In the genomic region with DNA sequence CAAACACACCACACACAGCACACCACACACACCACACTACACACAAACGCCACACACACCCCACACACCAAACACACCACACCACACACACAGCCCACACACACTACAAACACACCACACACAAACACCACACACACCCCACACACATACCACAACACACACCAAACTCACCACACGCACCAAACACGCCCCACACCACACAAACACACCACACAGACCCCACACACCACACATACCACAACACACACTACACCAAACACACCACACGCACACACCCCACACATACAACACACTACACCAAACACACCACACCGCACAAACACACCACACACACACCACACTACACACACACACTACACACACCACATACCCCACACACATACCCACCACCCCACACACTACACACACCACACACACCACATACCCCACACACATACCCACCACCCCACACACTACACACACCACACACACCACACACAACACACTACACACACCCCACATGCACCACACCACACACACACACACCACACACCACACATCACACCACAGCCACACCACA, we compare ENCODE assay signal across 11 cellular contexts.
DNase-seq lines count a peak whose midpoint lies in the region; ATAC-seq and TF ChIP-seq lines count a peak whose summit lies in the region.
"Had no signal": no experiment of that assay in that cellular context is flagged by ENCODE, and none has a peak within 500 bp of the region (broad histone marks: within the 10 kb centered on the region; RNA-seq: fewer than 3 reads in every experiment).

No MANE protein-coding gene starts in this region.

- H3K27me3 Mint-ChIP-seq in central memory CD8-positive, alpha-beta T cell = peaks cover 69% of the 10 kb centered on the region
- peaks cover 8 to 60% (median 19%) of the 10 kb centered on the region in 5 donors for H3K27me3 Mint-ChIP-seq in naive thymus-derived CD4-positive, alpha-beta T cell

- intact Hi-C loops in heart right ventricle (cut with DNase I) (loop anchor here in 1 of 10 donors (10.0 kb wide), 1 partner anchor 188 kb away; no protein-coding TSS in a partner anchor), left ventricle myocardium superior (cut with micrococcal nuclease) (no loop called here), head of caudate nucleus (cut with DNase I) (no loop called here)
- intact Hi-C loops in naive thymus-derived CD4-positive, alpha-beta T cell (cut with micrococcal nuclease) = no loop called here

- TF ChIP-seq POLR2A in upper lobe of left lung (IDR thresholded peaks at IDR 0.05) = no peak

- H3K27me3 ChIP-seq in heart right ventricle (peaks cover 5 to 66% (median 34%) of the 10 kb centered on the region in 7 donors), upper lobe of left lung (peaks cover 0 to 16% (median 7%) of the 10 kb centered on the region in 4 donors)
- peaks cover 0 to 4% of the 10 kb centered on the region in 2 donors for H3K27me3 ChIP-seq in naive thymus-derived CD4-positive, alpha-beta T cell (ENCODE audit: control insufficient read depth in 2 of 2, insufficient read depth in 2 of 2, low read length in 2 of 2)
- H3K27me3 ChIP-seq: uterus had no signal

- ATAC-seq in heart right ventricle (peak in 1 of 8 donors; percentile 12), left ventricle myocardium superior (no peak), upper lobe of left lung (ENCODE audit: low FRiP score in 2 of 2) (no peak)
- no peak for ATAC-seq in central memory CD8-positive, alpha-beta T cell (replicated peaks; ENCODE audit: extremely low read depth, poor library complexity, severe bottlenecking)
- ATAC-seq in naive thymus-derived CD4-positive, alpha-beta T cell = peak; percentile 25

- peak overlapping the region in 7 of 10 donors; percentile 45 to 57 (median 51) for H3K4me3 ChIP-seq in heart right ventricle
- no peak overlapping the region for H3K4me3 ChIP-seq in naive thymus-derived CD4-positive, alpha-beta T cell (ENCODE audit: low read length)
- H3K4me3 ChIP-seq in upper lobe of left lung = peak overlapping the region in 3 of 4 donors; percentile 31 to 51 (median 50)

- POLR2A ChIA-PET in naive thymus-derived CD4-positive, alpha-beta T cell (lab: Charles Lee) = no interaction called here

- peaks cover 4% of the 10 kb centered on the region for H3K36me3 Mint-ChIP-seq in central memory CD8-positive, alpha-beta T cell (ENCODE audit: insufficient read depth)
- H3K36me3 Mint-ChIP-seq in naive thymus-derived CD4-positive, alpha-beta T cell = peaks cover 0 to 20% (median 5%) of the 10 kb centered on the region in 5 donors

- 95 to 96% methylated on average over 5 of the region's 5 CpGs for WGBS in heart right ventricle, 2 donors
- 93 to 95% methylated on average over 5 of the region's 5 CpGs for WGBS in upper lobe of left lung, 2 donors

- peaks cover 6 to 40% (median 30%) of the 10 kb centered on the region in 9 donors for H3K4me1 ChIP-seq in heart right ventricle
- peaks cover 10 to 19% of the 10 kb centered on the region in 2 donors for H3K4me1 ChIP-seq in naive thymus-derived CD4-positive, alpha-beta T cell (ENCODE audit: control insufficient read depth in 2 of 2, insufficient read depth in 2 of 2, low read length in 2 of 2)
- H3K4me1 ChIP-seq in upper lobe of left lung = peaks cover 16 to 36% (median 28%) of the 10 kb centered on the region in 4 donors

- TF ChIP-seq EP300 in upper lobe of left lung (IDR thresholded peaks at IDR 0.05) = no peak

- H3K27ac ChIP-seq in heart right ventricle = no peak overlapping the region
- H3K27ac ChIP-seq in naive thymus-derived CD4-positive, alpha-beta T cell (ENCODE audit: low read depth, low read length) = no peak overlapping the region
- peak overlapping the region in 1 of 4 donors; percentile 58 for H3K27ac ChIP-seq in upper lobe of left lung
- H3K27ac ChIP-seq: KMS-11, uterus had no signal

- H3K9me3 ChIP-seq in heart right ventricle = no peaks in the 10 kb centered on the region
- H3K9me3 ChIP-seq in naive thymus-derived CD4-positive, alpha-beta T cell (ENCODE audit: control insufficient read depth in 2 of 3, low read length in 3 of 3) = no peaks in the 10 kb centered on the region
- H3K9me3 ChIP-seq in upper lobe of left lung = no peaks in the 10 kb centered on the region
- H3K9me3 ChIP-seq: uterus had no signal

- no peak for TF ChIP-seq CTCF in heart right ventricle (IDR thresholded peaks at IDR 0.05)
- no peak for TF ChIP-seq CTCF in upper lobe of left lung (IDR thresholded peaks at IDR 0.05)

- peaks cover 49% of the 10 kb centered on the region for H3K4me1 Mint-ChIP-seq in central memory CD8-positive, alpha-beta T cell
- peaks cover 29 to 50% (median 40%) of the 10 kb centered on the region in 7 donors for H3K4me1 Mint-ChIP-seq in naive thymus-derived CD4-positive, alpha-beta T cell

- H3K4me3 Mint-ChIP-seq in central memory CD8-positive, alpha-beta T cell = peak overlapping the region; percentile 67
- H3K4me3 Mint-ChIP-seq in naive thymus-derived CD4-positive, alpha-beta T cell = peak overlapping the region in 8 of 10 donors; percentile 29 to 86 (median 60)

- CTCF ChIA-PET in naive thymus-derived CD4-positive, alpha-beta T cell (lab: Charles Lee) = no interaction called here

- peaks cover 6% of the 10 kb centered on the region for H3K9me3 Mint-ChIP-seq in central memory CD8-positive, alpha-beta T cell
- peaks cover 0 to 4% (median 0%) of the 10 kb centered on the region in 11 donors for H3K9me3 Mint-ChIP-seq in naive thymus-derived CD4-positive, alpha-beta T cell

- DNase-seq in heart right ventricle = no peak
- DNase-seq in left ventricle myocardium superior = no peak
- no peak for DNase-seq in central memory CD8-positive, alpha-beta T cell (ENCODE audit: low spot score in 2 of 2)
- DNase-seq in naive thymus-derived CD4-positive, alpha-beta T cell = no peak
- DNase-seq in upper lobe of left lung = no peak
- DNase-seq in SKM-1 treated with dmso at 0.1 percent for 144 hours (lab: John Stamatoyannopoulos, UW; ENCODE audit: unreplicated experiment) = no peak
- DNase-seq in head of caudate nucleus = no peak
- DNase-seq in EL = no peak
- DNase-seq: NCI-H187, uterus had no signal

- H3K27ac Mint-ChIP-seq in central memory CD8-positive, alpha-beta T cell (ENCODE audit: low read depth) = no peak overlapping the region
- H3K27ac Mint-ChIP-seq in naive thymus-derived CD4-positive, alpha-beta T cell = peak overlapping the region in 4 of 9 donors; percentile 2 to 79 (median 40)

- no peaks in the 10 kb centered on the region for H3K36me3 ChIP-seq in heart right ventricle
- no peaks in the 10 kb centered on the region for H3K36me3 ChIP-seq in naive thymus-derived CD4-positive, alpha-beta T cell (ENCODE audit: control insufficient read depth in 2 of 3, insufficient read depth in 3 of 3, low read length in 3 of 3)
- no peaks in the 10 kb centered on the region for H3K36me3 ChIP-seq in upper lobe of left lung
- H3K36me3 ChIP-seq: uterus had no signal
